ENCODE assay signal across 1 cellular context in the genomic region with DNA sequence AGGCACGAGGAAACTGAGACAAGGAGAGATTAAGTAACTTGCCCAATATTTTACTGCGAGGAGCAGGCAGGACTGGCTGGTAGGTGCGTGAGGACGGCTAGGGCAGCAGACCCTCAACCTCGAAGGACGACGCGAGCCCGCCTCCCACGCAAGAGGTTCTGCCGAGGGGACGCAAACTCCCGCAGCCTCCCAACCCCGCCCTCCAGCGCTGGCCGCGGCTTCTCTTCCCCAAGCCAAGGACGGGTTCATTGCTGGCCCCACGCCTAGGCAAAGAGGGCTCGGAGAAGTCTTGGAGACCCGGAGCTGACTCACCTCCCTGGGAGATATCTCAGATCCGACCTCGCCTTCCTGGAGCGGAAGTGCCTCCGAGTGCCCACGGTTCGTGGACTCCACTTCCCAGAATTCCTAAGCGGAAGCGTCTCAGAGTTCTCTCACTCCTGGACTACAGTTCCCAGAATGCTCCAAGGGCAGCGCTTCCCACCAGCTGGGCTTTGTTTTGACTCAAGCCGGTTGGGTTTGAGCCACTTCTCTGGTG.
TF ChIP-seq lines count a peak whose summit lies in the region.

A gene (minus strand): TSS at position 367 of the 535 bp plus-strand sequence. CDS start 1,621 bp downstream, outside the sequence.

TF ChIP-seq in GM12878, 131 proteins besides CTCF, POLR2A, EP300 and RAD21 (continued from another document):
- TF ChIP-seq, protein P1, sequence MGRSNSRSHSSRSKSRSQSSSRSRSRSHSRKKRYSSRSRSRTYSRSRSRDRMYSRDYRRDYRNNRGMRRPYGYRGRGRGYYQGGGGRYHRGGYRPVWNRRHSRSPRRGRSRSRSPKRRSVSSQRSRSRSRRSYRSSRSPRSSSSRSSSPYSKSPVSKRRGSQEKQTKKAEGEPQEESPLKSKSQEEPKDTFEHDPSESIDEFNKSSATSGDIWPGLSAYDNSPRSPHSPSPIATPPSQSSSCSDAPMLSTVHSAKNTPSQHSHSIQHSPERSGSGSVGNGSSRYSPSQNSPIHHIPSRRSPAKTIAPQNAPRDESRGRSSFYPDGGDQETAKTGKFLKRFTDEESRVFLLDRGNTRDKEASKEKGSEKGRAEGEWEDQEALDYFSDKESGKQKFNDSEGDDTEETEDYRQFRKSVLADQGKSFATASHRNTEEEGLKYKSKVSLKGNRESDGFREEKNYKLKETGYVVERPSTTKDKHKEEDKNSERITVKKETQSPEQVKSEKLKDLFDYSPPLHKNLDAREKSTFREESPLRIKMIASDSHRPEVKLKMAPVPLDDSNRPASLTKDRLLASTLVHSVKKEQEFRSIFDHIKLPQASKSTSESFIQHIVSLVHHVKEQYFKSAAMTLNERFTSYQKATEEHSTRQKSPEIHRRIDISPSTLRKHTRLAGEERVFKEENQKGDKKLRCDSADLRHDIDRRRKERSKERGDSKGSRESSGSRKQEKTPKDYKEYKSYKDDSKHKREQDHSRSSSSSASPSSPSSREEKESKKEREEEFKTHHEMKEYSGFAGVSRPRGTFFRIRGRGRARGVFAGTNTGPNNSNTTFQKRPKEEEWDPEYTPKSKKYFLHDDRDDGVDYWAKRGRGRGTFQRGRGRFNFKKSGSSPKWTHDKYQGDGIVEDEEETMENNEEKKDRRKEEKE (IDR thresholded peaks at IDR 0.05) = no peak
